13 cellular contexts compared by ENCODE assay signal in genomic region chr1:9607352-9607751, GRCh38. TPM values are rescaled to one million over a fixed set of nuclear protein-coding genes. Genes with fewer than 3 reads are reported as not detected.
DNase-seq lines count a peak whose midpoint lies in the region; ATAC-seq, FAIRE-seq and TF ChIP-seq lines count a peak whose summit lies in the region.
"Had no signal": no experiment of that assay in that cellular context is flagged by ENCODE, and none has a peak within 500 bp of the region (broad histone marks: within the 10 kb centered on the region; RNA-seq: fewer than 3 reads in every experiment).

No MANE protein-coding gene starts in this region.

- no peaks in the 10 kb centered on the region; the same call in 1 of the 2 replicates for H3K79me1 ChIP-seq in H1 (ENCODE audit: low read depth, low read length)

- H3K36me3 ChIP-seq in left ventricle myocardium inferior (peaks cover 55% of the 10 kb centered on the region), heart left ventricle (peaks cover 0 to 66% (median 46%) of the 10 kb centered on the region in 9 donors), HEK293 (ENCODE audit: control insufficient read depth in 2 of 2, insufficient read depth in 1 of 2, low read length in 2 of 2) (peaks cover 0 to 97% of the 10 kb centered on the region in 2 experiments; a peak in 2 of 3 replicates), H1 (ENCODE audit: control insufficient read depth in 2 of 4, insufficient read depth in 4 of 4, low read length in 3 of 4) (peaks cover 4 to 29% (median 15%) of the 10 kb centered on the region in 4 experiments; a peak in 5 of 8 replicates)

- H3K27me3 ChIP-seq in left ventricle myocardium inferior (ENCODE audit: low read depth) (no peaks in the 10 kb centered on the region), heart left ventricle (no peaks in the 10 kb centered on the region), H1 (replicated peaks in 1 of 4; ENCODE audit: control insufficient read depth in 3 of 4, extremely low read depth in 1 of 4, insufficient read depth in 3 of 4, low read length in 3 of 4) (no peaks in the 10 kb centered on the region)
- H3K27me3 ChIP-seq: BLaER1 treated with 17β-estradiol and CSF1 and Interleukin-3, amounts not matched to agents 10 nM and 100 nM had no signal

- no peak for FAIRE-seq in H1 (lab: Jason Lieb, UNC)

- TF ChIP-seq POLR2A in heart left ventricle (IDR thresholded peaks at IDR 0.05) (no peak), H1 (IDR thresholded peaks at IDR 0.05; ENCODE audit: control extremely low read depth in 1 of 2, low read depth in 2 of 2, low read length in 2 of 2) (no peak)

- H3K4me3 Mint-ChIP-seq in stimulated activated naive B cell treated with anti-CD40 and anti-IgM and Interleukin-4, amounts not matched to agents 10 μg/mL and 1 μg/mL and 100 μg/mL, for 72 hours: no peak overlapping the region
- H3K4me3 Mint-ChIP-seq: CD4-positive, alpha-beta T cell had no signal

- no peak overlapping the region for H4K91ac ChIP-seq in H1 (replicated peaks; ENCODE audit: insufficient read length, low read length)

- WGBS in heart left ventricle, 4 donors: 85 to 87% (median 86%) methylated on average over 19 of the region's 19 CpGs
- WGBS in H1 (ENCODE audit: extremely low coverage in 1 of 2, insufficient coverage in 1 of 2, insufficient read length in 1 of 2, insufficient replicate concordance in 2 of 2, low coverage in 1 of 2, low lambda C conversion rate in 2 of 2, missing lambda C conversion rate in 1 of 2), 2 experiments: 87% methylated on average over 15 of the region's 19 CpGs; no CpG with 5 or more reads in 1 of the 2 experiments

- H2BK120ac ChIP-seq in H1 (replicated peaks; ENCODE audit: low read depth, low read length): no peak overlapping the region

- no peaks in the 10 kb centered on the region for H3K27me3 Mint-ChIP-seq in stimulated activated naive B cell treated with anti-CD40 and anti-IgM and Interleukin-4, amounts not matched to agents 10 μg/mL and 1 μg/mL and 100 μg/mL, for 72 hours
- H3K27me3 Mint-ChIP-seq: CD4-positive, alpha-beta T cell had no signal

- CTCF ChIA-PET in HEK293 (lab: Yijun Ruan, JAX) (interaction anchor here (0.6 to 1.2 kb wide), 5 partner anchors 8 to 21 kb away, joined by 3 to 5 read pairs (median 3); no protein-coding TSS in a partner anchor), H1 (lab: Charles Lee; ENCODE audit: partially characterized antibody) (interaction anchor here (0.9 to 6.2 kb wide), 3 partner anchors 9 to 372 kb away, joined by 3 to 32 read pairs (median 3); no protein-coding TSS in a partner anchor)

- ATAC-seq in heart left ventricle (no peak), esophagus mucosa (no peak)
- no peak for ATAC-seq in stimulated activated naive B cell treated with anti-CD40 and anti-IgM and Interleukin-4, amounts not matched to agents 10 μg/mL and 1 μg/mL and 100 μg/mL, for 72 hours (replicated peaks)

- peaks cover 3 to 12% of the 10 kb centered on the region in 2 experiments for H4K20me1 ChIP-seq in H1 (replicated peaks in 1 of 2; ENCODE audit: control insufficient read depth in 1 of 2, insufficient read depth in 2 of 2, low read length in 2 of 2)

- POLR2A ChIA-PET in HEK293 (lab: Yijun Ruan, JAX) (no interaction called here), H1 (lab: Charles Lee; ENCODE audit: partially characterized antibody) (interaction anchor here (1.4 to 2.4 kb wide), 3 partner anchors 9 to 15 kb away, joined by 3 to 8 read pairs (median 4); no protein-coding TSS in a partner anchor)

- H4K5ac ChIP-seq in H1 (ENCODE audit: insufficient read length, low read depth, low read length): no peak overlapping the region

- no peak for TF ChIP-seq CTCF in left ventricle myocardium inferior (IDR thresholded peaks at IDR 0.05; ENCODE audit: borderline replicate concordance)
- TF ChIP-seq CTCF in heart left ventricle (IDR thresholded peaks at IDR 0.05): no peak
- no peak for TF ChIP-seq CTCF in HEK293 (tag by site-specific recombination; IDR thresholded peaks at IDR 0.05)
- no peak for TF ChIP-seq CTCF in H1 (IDR thresholded peaks at IDR 0.05; ENCODE audit: control extremely low read depth in 1 of 3, insufficient read depth in 1 of 3, low read depth in 1 of 3, low read length in 3 of 3)

- no peaks in the 10 kb centered on the region for H3K79me2 ChIP-seq in H1 (ENCODE audit: control insufficient read depth in 1 of 2, insufficient read depth in 2 of 2, low read length in 2 of 2)

- no peak overlapping the region for H3K14ac ChIP-seq in H1 (ENCODE audit: insufficient read length)

- H2BK15ac ChIP-seq in H1 (ENCODE audit: low read length): no peak overlapping the region

- no peaks in the 10 kb centered on the region for H3K23me2 ChIP-seq in H1 (ENCODE audit: low read depth, low read length)

- H3K4ac ChIP-seq in H1 (replicated peaks; ENCODE audit: insufficient read length, low read depth, low read length): no peak overlapping the region

- H3K9me3 ChIP-seq in left ventricle myocardium inferior (replicated peaks) (no peaks in the 10 kb centered on the region), heart left ventricle (no peaks in the 10 kb centered on the region), HEK293 (ENCODE audit: control insufficient read depth, insufficient read depth, low read depth, low read length) (no peaks in the 10 kb centered on the region), H1 (ENCODE audit: insufficient read depth in 2 of 2, low read depth in 1 of 2, low read length in 1 of 2) (no peaks in the 10 kb centered on the region)
- H3K9me3 ChIP-seq: BLaER1 treated with 17β-estradiol and CSF1 and Interleukin-3, amounts not matched to agents 10 nM and 100 nM had no signal

- H2BK12ac ChIP-seq in H1 (ENCODE audit: low read depth, low read length): no peak overlapping the region

- no peak overlapping the region for H3K18ac ChIP-seq in H1 (ENCODE audit: extremely low read depth, low read length)

- H3K27ac ChIP-seq in left ventricle myocardium inferior (replicated peaks): peak overlapping the region; percentile 32
- H3K27ac ChIP-seq in heart left ventricle: peak overlapping the region in 2 of 12 donors; percentile 49 to 61
- H3K27ac ChIP-seq in HEK293 (ENCODE audit: extremely low read depth, low read depth, low read length): no peak overlapping the region
- no peak overlapping the region for H3K27ac ChIP-seq in H1 (ENCODE audit: low read depth, low read length)
- H3K27ac ChIP-seq: BLaER1 treated with 17β-estradiol and CSF1 and Interleukin-3, amounts not matched to agents 10 nM and 100 nM had no signal

- no peak overlapping the region for H3K4me2 ChIP-seq in H1 (ENCODE audit: insufficient read depth in 1 of 2, low read depth in 2 of 2, low read length in 2 of 2)
- H3K4me2 ChIP-seq: BLaER1 treated with 17β-estradiol and CSF1 and Interleukin-3, amounts not matched to agents 10 nM and 100 nM had no signal

- TF ChIP-seq RAD21 in H1 (IDR thresholded peaks at IDR 0.05 in 1 of 2, conservative IDR thresholded peaks at IDR 0.05 in 1 of 2; ENCODE audit: low read depth in 2 of 2, low read length in 2 of 2): no peak

- H2BK20ac ChIP-seq in H1 (ENCODE audit: low read length): no peak overlapping the region

- no peak overlapping the region for H3K56ac ChIP-seq in H1 (replicated peaks; ENCODE audit: insufficient read length, low read depth, low read length)

- no peak overlapping the region for H3K23ac ChIP-seq in H1 (ENCODE audit: insufficient read length)

- H2AK5ac ChIP-seq in H1 (ENCODE audit: low read depth, low read length): no peak overlapping the region

- H2BK5ac ChIP-seq in H1 (ENCODE audit: low read depth, low read length): no peak overlapping the region

- peaks cover 34 to 35% of the 10 kb centered on the region in 2 donors for H3K36me3 Mint-ChIP-seq in stimulated activated naive B cell treated with anti-CD40 and anti-IgM and Interleukin-4, amounts not matched to agents 10 μg/mL and 1 μg/mL and 100 μg/mL, for 72 hours

- H4K8ac ChIP-seq in H1 (ENCODE audit: extremely low read depth, insufficient read depth, low read length): peak overlapping the region; percentile 51; the same call in 1 of the 2 replicates

- no peak for DNase-seq in left ventricle myocardium inferior
- no peak for DNase-seq in heart left ventricle
- no peak for DNase-seq in H1 (ENCODE audit: low read depth in 1 of 2, low spot score in 2 of 2)
- DNase-seq in stimulated activated naive B cell treated with anti-CD40 and anti-IgM and Interleukin-4, amounts not matched to agents 10 μg/mL and 1 μg/mL and 100 μg/mL, for 72 hours: no peak
- no peak for DNase-seq in activated CD4-positive, alpha-beta T cell treated with anti-CD3 and anti-CD28 coated beads for 4 hours
- DNase-seq: ACHN; Calu3; CD4-positive, alpha-beta T cell; DMS 273 treated with DMSO at 0.1 percent for 48 hours; H7 had no signal

- no peak overlapping the region for H2AFZ ChIP-seq in H1 (ENCODE audit: low read length)

- H3K4me1 ChIP-seq in left ventricle myocardium inferior (peaks cover 31% of the 10 kb centered on the region), heart left ventricle (peaks cover 0 to 25% (median 0%) of the 10 kb centered on the region in 12 donors), HEK293 (ENCODE audit: control insufficient read depth, insufficient read depth, low read length) (no peaks in the 10 kb centered on the region), H1 (replicated peaks in 1 of 4; ENCODE audit: control insufficient read depth in 3 of 4, insufficient read depth in 4 of 4, low read length in 3 of 4) (no peaks in the 10 kb centered on the region; a peak in 1 of 7 replicates)
- H3K4me1 ChIP-seq: BLaER1 treated with 17β-estradiol and CSF1 and Interleukin-3, amounts not matched to agents 10 nM and 100 nM had no signal

- peaks cover 0 to 7% of the 10 kb centered on the region in 2 donors for H3K4me1 Mint-ChIP-seq in stimulated activated naive B cell treated with anti-CD40 and anti-IgM and Interleukin-4, amounts not matched to agents 10 μg/mL and 1 μg/mL and 100 μg/mL, for 72 hours

- no peaks in the 10 kb centered on the region for H3K9me3 Mint-ChIP-seq in stimulated activated naive B cell treated with anti-CD40 and anti-IgM and Interleukin-4, amounts not matched to agents 10 μg/mL and 1 μg/mL and 100 μg/mL, for 72 hours
- H3K9me3 Mint-ChIP-seq: CD4-positive, alpha-beta T cell had no signal

- no peak overlapping the region for H3K9ac ChIP-seq in H1 (replicated peaks in 1 of 4; ENCODE audit: extremely low read depth in 1 of 4, low read depth in 3 of 4, low read length in 3 of 4)
- H3K9ac ChIP-seq: BLaER1 treated with 17β-estradiol and CSF1 and Interleukin-3, amounts not matched to agents 10 nM and 100 nM had no signal

- TF ChIP-seq EP300 in H1 (IDR thresholded peaks at IDR 0.05; ENCODE audit: borderline replicate concordance in 1 of 2, low read depth in 2 of 2, low read length in 2 of 2): no peak

- H3K4me3 ChIP-seq in left ventricle myocardium inferior (no peak overlapping the region), heart left ventricle (no peak overlapping the region), HEK293 (ENCODE audit: low read depth, low read length) (no peak overlapping the region), H1 (ENCODE audit: extremely low read depth in 1 of 4, insufficient read depth in 2 of 4, low read depth in 3 of 4, low read length in 4 of 4) (no peak overlapping the region)
- H3K4me3 ChIP-seq: BLaER1 treated with 17β-estradiol and CSF1 and Interleukin-3, amounts not matched to agents 10 nM and 100 nM had no signal

- peak overlapping the region; percentile 80 for H3K27ac Mint-ChIP-seq in stimulated activated naive B cell treated with anti-CD40 and anti-IgM and Interleukin-4, amounts not matched to agents 10 μg/mL and 1 μg/mL and 100 μg/mL, for 72 hours
- H3K27ac Mint-ChIP-seq: CD4-positive, alpha-beta T cell had no signal

- intact Hi-C loops in left ventricle myocardium inferior (cut with micrococcal nuclease): no loop called here
- intact Hi-C loops in heart left ventricle (cut with DNase I): no loop called here

RNA-seq across cellular contexts. Expression of gene TMEM201, which starts 18.6 kb away (rescaled TPM):
- total RNA-seq in left ventricle myocardium inferior (21.1 TPM), heart left ventricle (10 to 100 TPM; 16.0 to 24.8 (median 18.5) TPM), esophagus mucosa (7.7 TPM)
- polyA plus RNA-seq in heart left ventricle (10 to 100 TPM; 13.1 to 22.9 TPM), H1 (2011; rRNA removed) (8.2 and 14.2 TPM in 2 replicates)
- 27.1 and 27.9 TPM in 2 replicates for total RNA-seq in H1 (2021; fragmentation: NEBNext Ultra II Directional; extraction: Animal tissue kit (Norgen Biotek cat#: 25700))
- polyA plus RNA-seq in H1 (2011; cell fraction: cytosol; rRNA removed): 4.4 TPM
- 24.5 TPM for polyA plus RNA-seq in H1 (2011; cell fraction: nucleus; rRNA removed)
- 11.3 to 20.5 TPM (median 17.5 TPM) in 4 replicates for polyA plus RNA-seq in H1 (2012, experiment 1 of 2)
- 17.2 TPM for polyA plus RNA-seq in H1 (2012, experiment 2 of 2)
- 24.4 TPM for polyA plus RNA-seq in H1 (2013, experiment 1 of 2)
- 26.3 TPM for polyA plus RNA-seq in H1 (2013, experiment 2 of 2)
- 6.7 and 6.9 TPM in 2 replicates for polyA minus RNA-seq in H1 (2011; rRNA and poly(A)+ RNA removed)
- polyA minus RNA-seq in H1 (2011; cell fraction: cytosol; rRNA and poly(A)+ RNA removed): 12.9 TPM
- 20.1 TPM for polyA minus RNA-seq in H1 (2011; cell fraction: nucleus; rRNA and poly(A)+ RNA removed)

RNA-seq across cellular contexts. Expression of gene PIK3CD, which starts 44.2 kb away (rescaled TPM):
- 2.6 TPM for total RNA-seq in left ventricle myocardium inferior
- 10 to 100 TPM in 3 of 9 donors, 1 to 10 TPM in 6; 2.3 to 18.8 (median 4.4) TPM for total RNA-seq in heart left ventricle
- polyA plus RNA-seq in heart left ventricle: 1 to 10 TPM; 1.9 to 2.0 TPM
- 24.1 and 24.8 TPM in 2 replicates for total RNA-seq in H1 (2021; fragmentation: NEBNext Ultra II Directional; extraction: Animal tissue kit (Norgen Biotek cat#: 25700))
- polyA plus RNA-seq in H1 (2011; rRNA removed): 20.6 and 28.8 TPM in 2 replicates
- 18.1 TPM for polyA plus RNA-seq in H1 (2011; cell fraction: cytosol; rRNA removed)
- polyA plus RNA-seq in H1 (2011; cell fraction: nucleus; rRNA removed): 46.9 TPM
- 20.8 to 23.7 TPM (median 22.1 TPM) in 4 replicates for polyA plus RNA-seq in H1 (2012, experiment 1 of 2)
- 14.9 TPM for polyA plus RNA-seq in H1 (2012, experiment 2 of 2)
- polyA plus RNA-seq in H1 (2013, experiment 1 of 2): 6.2 TPM
- 5.9 TPM for polyA plus RNA-seq in H1 (2013, experiment 2 of 2)
- polyA minus RNA-seq in H1 (2011; rRNA and poly(A)+ RNA removed): 23.1 and 25.3 TPM in 2 replicates
- 17.4 TPM for polyA minus RNA-seq in H1 (2011; cell fraction: cytosol; rRNA and poly(A)+ RNA removed)
- 26.4 TPM for polyA minus RNA-seq in H1 (2011; cell fraction: nucleus; rRNA and poly(A)+ RNA removed)
- 6.2 TPM for total RNA-seq in esophagus mucosa
